ENCODE assay signal across 16 cellular contexts in the genomic region with DNA sequence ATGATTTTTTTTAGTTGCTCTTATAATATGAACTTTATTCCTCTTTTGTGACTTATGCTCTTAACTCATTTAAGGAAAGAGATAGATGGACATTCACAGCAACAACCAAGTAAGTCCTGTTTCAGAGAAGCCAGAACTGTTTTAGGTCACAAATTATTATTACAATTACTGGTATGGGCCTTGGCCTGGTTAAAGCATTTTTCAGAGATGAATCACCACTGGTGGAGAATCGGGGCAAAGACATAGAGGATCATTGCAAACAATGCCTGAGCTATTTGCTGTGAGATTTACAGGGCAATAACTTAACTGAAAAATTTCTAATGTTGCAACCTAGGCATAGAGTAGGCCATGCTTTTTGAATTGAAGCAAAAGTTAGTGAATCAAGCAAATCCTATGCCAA.
DNase-seq lines count a peak whose midpoint lies in the region; TF ChIP-seq lines count a peak whose summit lies in the region.
"Had no signal": no experiment of that assay in that cellular context is flagged by ENCODE, and none has a peak within 500 bp of the region (broad histone marks: within the 10 kb centered on the region; RNA-seq: fewer than 3 reads in every experiment).

No MANE protein-coding gene starts in this region.

- no peaks in the 10 kb centered on the region for H3K36me3 Mint-ChIP-seq in activated CD4-positive, alpha-beta memory T cell treated with anti-CD3 and anti-CD28 coated beads for 36 hours

- no peaks in the 10 kb centered on the region for H4K20me1 ChIP-seq in fibroblast of lung (ENCODE audit: control insufficient read depth, extremely low read depth, insufficient read depth, low read length)

- intact Hi-C loops in activated CD4-positive, alpha-beta memory T cell treated with anti-CD3 and anti-CD28 coated beads for 36 hours (cut with micrococcal nuclease): no loop called here

- H3K9me3 ChIP-seq in SJSA1 (replicated peaks) (no peaks in the 10 kb centered on the region), fibroblast of lung (ENCODE audit: control insufficient read depth, insufficient read depth, low read depth, low read length) (no peaks in the 10 kb centered on the region)
- H3K9me3 ChIP-seq: gastrocnemius medialis, right lobe of liver had no signal

- no peaks in the 10 kb centered on the region for H3K9me3 Mint-ChIP-seq in activated CD4-positive, alpha-beta memory T cell treated with anti-CD3 and anti-CD28 coated beads for 36 hours
- H3K9me3 Mint-ChIP-seq: nephron; stimulated activated naive CD8-positive, alpha-beta T cell treated with anti-CD3 and anti-CD28 coated beads, Interleukin-15, amount 100 ng/mL, for 72 hours had no signal

- POLR2A ChIA-PET in activated CD4-positive, alpha-beta memory T cell treated with anti-CD3 and anti-CD28 coated beads for 36 hours (lab: Charles Lee): no interaction called here

- H3K79me2 ChIP-seq in fibroblast of lung (ENCODE audit: control insufficient read depth, insufficient read depth, low read length): no peaks in the 10 kb centered on the region

- no peak overlapping the region for H3K4me2 ChIP-seq in fibroblast of lung (ENCODE audit: extremely low read depth, insufficient read depth, low read length)

- H3K27me3 Mint-ChIP-seq in activated CD4-positive, alpha-beta memory T cell treated with anti-CD3 and anti-CD28 coated beads for 36 hours: peaks cover 4% of the 10 kb centered on the region
- H3K27me3 Mint-ChIP-seq: stimulated activated naive CD8-positive, alpha-beta T cell treated with anti-CD3 and anti-CD28 coated beads, Interleukin-15, amount 100 ng/mL, for 72 hours had no signal

- H3K36me3 ChIP-seq in SJSA1 (no peaks in the 10 kb centered on the region), fibroblast of lung (ENCODE audit: control insufficient read depth, insufficient read depth, low read length) (no peaks in the 10 kb centered on the region)
- H3K36me3 ChIP-seq: gastrocnemius medialis, right lobe of liver had no signal

- H3K27ac Mint-ChIP-seq in activated CD4-positive, alpha-beta memory T cell treated with anti-CD3 and anti-CD28 coated beads for 36 hours: no peak overlapping the region
- H3K27ac Mint-ChIP-seq: nephron; stimulated activated naive CD8-positive, alpha-beta T cell treated with anti-CD3 and anti-CD28 coated beads, Interleukin-15, amount 100 ng/mL, for 72 hours had no signal

- H3K4me1 ChIP-seq in SJSA1 (replicated peaks) (peaks cover 21% of the 10 kb centered on the region), fibroblast of lung (ENCODE audit: control insufficient read depth, extremely low read depth, insufficient read depth, low read length) (no peaks in the 10 kb centered on the region)
- H3K4me1 ChIP-seq: gastrocnemius medialis, right lobe of liver had no signal

- H2AFZ ChIP-seq in fibroblast of lung (ENCODE audit: low read length): no peak overlapping the region

- no peaks in the 10 kb centered on the region for H3K27me3 ChIP-seq in SJSA1 (replicated peaks)
- no peaks in the 10 kb centered on the region for H3K27me3 ChIP-seq in fibroblast of lung (ENCODE audit: control insufficient read depth, insufficient read depth, low read length)
- H3K27me3 ChIP-seq: gastrocnemius medialis, right lobe of liver had no signal

- CTCF ChIA-PET in activated CD4-positive, alpha-beta memory T cell treated with anti-CD3 and anti-CD28 coated beads for 36 hours (lab: Charles Lee): interaction anchor here (1.4 kb wide), 1 partner anchor 13 kb away, joined by 3 read pairs; no protein-coding TSS in a partner anchor

- no peaks in the 10 kb centered on the region for H3K4me1 Mint-ChIP-seq in activated CD4-positive, alpha-beta memory T cell treated with anti-CD3 and anti-CD28 coated beads for 36 hours (ENCODE audit: low read depth)
- H3K4me1 Mint-ChIP-seq: stimulated activated naive CD8-positive, alpha-beta T cell treated with anti-CD3 and anti-CD28 coated beads, Interleukin-15, amount 100 ng/mL, for 72 hours had no signal

- TF ChIP-seq CTCF in fibroblast of lung (conservative IDR thresholded peaks at IDR 0.05 in 1 of 2, IDR thresholded peaks at IDR 0.05 in 1 of 2; ENCODE audit: low read depth in 1 of 2, low read length in 2 of 2): no peak

- no peak overlapping the region for H3K4me3 Mint-ChIP-seq in activated CD4-positive, alpha-beta memory T cell treated with anti-CD3 and anti-CD28 coated beads for 36 hours
- H3K4me3 Mint-ChIP-seq: nephron; stimulated activated naive CD8-positive, alpha-beta T cell treated with anti-CD3 and anti-CD28 coated beads, Interleukin-15, amount 100 ng/mL, for 72 hours had no signal

- H3K9ac ChIP-seq in fibroblast of lung (ENCODE audit: insufficient read depth, low read length): no peak overlapping the region

- no peak overlapping the region for H3K4me3 ChIP-seq in SJSA1
- no peak overlapping the region for H3K4me3 ChIP-seq in fibroblast of lung (replicated peaks in 1 of 4; ENCODE audit: control extremely low read depth in 1 of 4, insufficient read depth in 1 of 4, low read depth in 3 of 4, low read length in 4 of 4)
- H3K4me3 ChIP-seq: gastrocnemius medialis, right lobe of liver had no signal

- peak; percentile 60 for DNase-seq in ELR (ENCODE audit: low read depth)
- peak; percentile 57 to 76 for DNase-seq in SJSA1 (ENCODE audit: low read depth in 1 of 2, low spot score in 2 of 2)
- peak; percentile 52 to 78 for DNase-seq in fibroblast of lung (ENCODE audit: low read depth in 2 of 2)
- peak; percentile 86 for DNase-seq in renal cortical epithelial cell (ENCODE audit: low read depth)
- DNase-seq in mucosa of gallbladder (ENCODE audit: low spot score): no peak
- no peak for DNase-seq in GOT3 (lab: John Stamatoyannopoulos, UW)
- no peak for DNase-seq in activated CD4-positive, alpha-beta memory T cell treated with anti-CD3 and anti-CD28 coated beads for 36 hours
- no peak for DNase-seq in UCSD-AML1 (lab: John Stamatoyannopoulos, UW; ENCODE audit: unreplicated experiment)
- DNase-seq: activated gamma-delta T cell treated with Interleukin-2 at 50 U/mL for 16 hours; cerebellar nuclear complex; gastrocnemius medialis; NCI-H1417 treated with DMSO at 0.1 percent for 48 hours; NCI-H524; right lobe of liver; stimulated activated naive CD8-positive, alpha-beta T cell treated with anti-CD3 and anti-CD28 coated beads, Interleukin-15, amount 100 ng/mL, for 72 hours had no signal

- H3K27ac ChIP-seq in SJSA1 (peak overlapping the region; percentile 66), fibroblast of lung (ENCODE audit: insufficient read depth, low read length) (no peak overlapping the region)
- H3K27ac ChIP-seq: gastrocnemius medialis, right lobe of liver had no signal

Comparison
In these comparisons a context has a peak if more than half of its experiments do, and no peak if none do; other contexts are left out.
1. DNase-seq: peak in ELR (single experiment), SJSA1 (2 of 2), fibroblast of lung (2 of 2) and renal cortical epithelial cell (single experiment); none in mucosa of gallbladder (single experiment), GOT3 (single experiment), activated CD4-positive, alpha-beta memory T cell treated with anti-CD3 and anti-CD28 coated beads for 36 hours (single experiment) and UCSD-AML1 (single experiment).